ENCODE assay signal across 1 cellular context in genomic region chr13:103236213-103236612, GRCh38.
TF ChIP-seq lines count a peak whose summit lies in the region.

No MANE protein-coding gene starts in this region.

TF ChIP-seq in HCT116, 20 proteins besides CTCF, POLR2A, EP300 and RAD21 (continued from another document):
- TF ChIP-seq ZBTB33 (IDR thresholded peaks at IDR 0.05; ENCODE audit: extremely low read depth, insufficient replicate concordance, low read length) (no peak), TCF7L2 (IDR thresholded peaks at IDR 0.05; ENCODE audit: borderline replicate concordance, extremely low read depth, insufficient read depth, insufficient read length) (no peak), ELF1 (IDR thresholded peaks at IDR 0.05; ENCODE audit: borderline replicate concordance, low read depth) (no peak), ATF3 (IDR thresholded peaks at IDR 0.05) (no peak), EZH2 (IDR thresholded peaks at IDR 0.05) (no peak)
TF ChIP-seq in HCT116: peak in this region for 0.
